ENCODE assay signal across 9 cellular contexts in the genomic region with DNA sequence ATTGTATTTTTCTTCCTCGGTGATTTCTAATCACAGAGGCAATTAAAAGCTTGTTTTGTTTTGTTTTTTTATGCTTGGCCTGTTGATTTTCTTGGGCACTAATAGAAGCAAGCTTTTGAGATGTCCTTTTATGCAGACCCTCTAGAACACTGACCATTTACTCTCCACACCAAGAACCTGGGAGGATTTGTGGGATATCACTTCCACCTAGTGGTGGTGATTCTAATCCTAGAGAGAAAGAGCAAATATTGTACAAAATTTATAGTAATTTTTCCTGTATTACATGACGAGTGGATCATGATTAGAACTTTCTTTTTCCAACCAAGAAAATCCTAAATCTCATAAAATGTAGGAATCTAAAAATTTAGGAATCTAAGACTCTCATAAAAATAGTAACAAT. TPM values are rescaled to one million over a fixed set of nuclear protein-coding genes. Genes with fewer than 3 reads are reported as not detected.
DNase-seq lines count a peak whose midpoint lies in the region; ATAC-seq and TF ChIP-seq lines count a peak whose summit lies in the region.
"Had no signal": no experiment of that assay in that cellular context is flagged by ENCODE, and none has a peak within 500 bp of the region (broad histone marks: within the 10 kb centered on the region; RNA-seq: fewer than 3 reads in every experiment).

No MANE protein-coding gene starts in this region.

- H3K4me3 ChIP-seq in cardiac muscle cell (no peak overlapping the region), fibroblast of pulmonary artery (replicated peaks; ENCODE audit: low read depth, low read length) (no peak overlapping the region), uterus (no peak overlapping the region)

- H3K27me3 ChIP-seq in cardiac muscle cell (no peaks in the 10 kb centered on the region), uterus (no peaks in the 10 kb centered on the region)

- H3K9me3 ChIP-seq in cardiac muscle cell (ENCODE audit: low read depth) = no peaks in the 10 kb centered on the region
- no peaks in the 10 kb centered on the region for H3K9me3 ChIP-seq in uterus

- intact Hi-C loops in cardiac septum (cut with DNase I) = loop anchor here (2.0 to 10.0 kb wide), 2 partner anchors 128 to 426 kb away; no protein-coding TSS in a partner anchor
- intact Hi-C loops in uterus (cut with DNase I; ENCODE audit: low total_unique reads) = no loop called here

- H3K36me3 ChIP-seq in cardiac muscle cell (no peaks in the 10 kb centered on the region), uterus (no peaks in the 10 kb centered on the region)

- no peak for TF ChIP-seq POLR2A in uterus (IDR thresholded peaks at IDR 0.05)

- H3K4me1 ChIP-seq in cardiac muscle cell (ENCODE audit: low read depth) = no peaks in the 10 kb centered on the region
- no peaks in the 10 kb centered on the region for H3K4me1 ChIP-seq in uterus

- peak in 1 of 2 donors; percentile 66 for DNase-seq in cardiac muscle cell (ENCODE audit: low read depth in 1 of 2, low spot score in 1 of 2)
- DNase-seq in cardiac septum (ENCODE audit: low spot score) = no peak
- peak; percentile 12 for DNase-seq in RPMI8226
- DNase-seq in fibroblast of pulmonary artery (ENCODE audit: low read depth) = peak; percentile 75
- no peak for DNase-seq in uterus
- DNase-seq in activated CD4-positive, alpha-beta T cell treated with anti-CD3 and anti-CD28 coated beads, Interleukin-2, amount 50 U/mL, for 1 hour = no peak
- DNase-seq in putamen (ENCODE audit: low spot score) = no peak
- DNase-seq: nucleus accumbens had no signal

- H3K27ac ChIP-seq in cardiac muscle cell (no peak overlapping the region), uterus (no peak overlapping the region)

- TF ChIP-seq CTCF in cardiac muscle cell (IDR thresholded peaks at IDR 0.05; ENCODE audit: low read depth, low read length) (peak; percentile 46), fibroblast of pulmonary artery (IDR thresholded peaks at IDR 0.05; ENCODE audit: low read length, missing control alignments) (peak; percentile 57), uterus (IDR thresholded peaks at IDR 0.05) (peak; percentile 56 to 63 (median 60))

- no peak for ATAC-seq in esophagus mucosa

RNA-seq across cellular contexts. Expression of gene NEMP2, which starts 23.4 kb away (rescaled TPM):
- total RNA-seq in cardiac muscle cell = 1.6 and 5.4 TPM in 2 replicates
- 2.5 and 5.7 TPM in 2 replicates for polyA plus RNA-seq in cardiac muscle cell
- 3.6 TPM for total RNA-seq in cardiac septum
- total RNA-seq in uterus = 10 to 100 TPM in 1 of 4 donors, 1 to 10 TPM in 3; 2.0 to 16.5 (median 5.7) TPM
- 3.8 TPM for total RNA-seq in esophagus mucosa

Comparison
In these comparisons a context has a peak if more than half of its experiments do, and no peak if none do; other contexts are left out.
1. DNase-seq: peak in RPMI8226 (single experiment) and fibroblast of pulmonary artery (single experiment); none in cardiac septum (single experiment), uterus (0 of 2), activated CD4-positive, alpha-beta T cell treated with anti-CD3 and anti-CD28 coated beads, Interleukin-2, amount 50 U/mL, for 1 hour (single experiment) and putamen (single experiment).
2. Peak in every context shown above with its lines, with median percentiles within 50 percentile points of each other: CTCF ChIP-seq.